In genomic region chr5:115542651-115543364, GRCh38 we compare ENCODE assay signal across 8 cellular contexts. TPM values are rescaled to one million over a fixed set of nuclear protein-coding genes. Genes with fewer than 3 reads are reported as not detected.
DNase-seq lines count a peak whose midpoint lies in the region; ATAC-seq and TF ChIP-seq lines count a peak whose summit lies in the region.

No MANE protein-coding gene starts in this region.

- in situ Hi-C loops in Panc1 (cut with HindIII; ENCODE audit: low pct_unique_long_range_greater_than_20kb, low sequenced_read_pairs), result no loop called here

- peak overlapping the region; percentile 92 for H3K4me3 ChIP-seq in GM12864 (ENCODE audit: low read depth, low read length)
- peak overlapping the region; percentile 85 to 92 for H3K4me3 ChIP-seq in Panc1 (ENCODE audit: low read depth in 2 of 2, low read length in 2 of 2)
- H3K4me3 ChIP-seq in prostate gland, result peak overlapping the region; percentile 83 to 85

- peaks cover 4% of the 10 kb centered on the region; the same call in 1 of the 2 replicates for H3K9me3 ChIP-seq in Panc1 (ENCODE audit: control insufficient read depth, insufficient read depth, low read depth, low read length)
- H3K9me3 ChIP-seq in prostate gland, result no peaks in the 10 kb centered on the region

- H3K4me1 ChIP-seq in Panc1 (ENCODE audit: control insufficient read depth, insufficient read depth, low read length), result peaks cover 22% of the 10 kb centered on the region
- H3K4me1 ChIP-seq in prostate gland (replicated peaks), result no peaks in the 10 kb centered on the region

- POLR2A ChIA-PET in Panc1 (lab: Charles Lee), result no interaction called here

- H3K27me3 ChIP-seq in Panc1 (ENCODE audit: control insufficient read depth, insufficient read depth, low read length), result no peaks in the 10 kb centered on the region
- H3K27me3 ChIP-seq in prostate gland (replicated peaks; ENCODE audit: insufficient read depth), result no peaks in the 10 kb centered on the region

- intact Hi-C loops in Panc1 (cut with micrococcal nuclease; ENCODE audit: unreplicated experiment), result no loop called here
- intact Hi-C loops in prostate gland (cut with DNase I), result loop anchor here (5.0 to 10.0 kb wide), 3 partner anchors 82 to 302 kb away; partner anchors contain the start of genes AP3S1, ATG12 and TMED7

- no peak for ATAC-seq in Panc1
- ATAC-seq in GM18909 (IDR thresholded peaks at IDR 0.05; ENCODE audit: poor library complexity, unreplicated experiment), result no peak
- no peak for ATAC-seq in GM19397 (IDR thresholded peaks at IDR 0.05; ENCODE audit: unreplicated experiment)
- ATAC-seq in GM19035 (IDR thresholded peaks at IDR 0.05; ENCODE audit: unreplicated experiment), result no peak

- CTCF ChIA-PET in Panc1 (lab: Charles Lee), result no interaction called here

- peaks cover 18% of the 10 kb centered on the region for H3K36me3 ChIP-seq in Panc1 (ENCODE audit: control insufficient read depth, insufficient read depth, low read length)
- no peaks in the 10 kb centered on the region for H3K36me3 ChIP-seq in prostate gland

- H3K27ac ChIP-seq in Panc1 (ENCODE audit: low read length), result peak overlapping the region; percentile 84
- peak overlapping the region; percentile 98 to 99 for H3K27ac ChIP-seq in prostate gland

- no TSS peak for BruUV-seq in Panc1 (replicated peaks; lab: Mats Ljungman, UMichigan)

- WGBS in prostate gland, result 41% methylated on average over 10 of the region's 10 CpGs

- no peak for TF ChIP-seq CTCF in GM12864 (IDR thresholded peaks at IDR 0.05; ENCODE audit: low read depth, low read length, missing control alignments)
- TF ChIP-seq CTCF in Panc1 (IDR thresholded peaks at IDR 0.05), result no peak
- no peak for TF ChIP-seq CTCF in prostate gland (IDR thresholded peaks at IDR 0.05)

- DNase-seq in GM12864 (ENCODE audit: low read depth) (no peak), Panc1 (ENCODE audit: low read depth, low spot score) (no peak), erythroblast (lab: John Stamatoyannopoulos, UW) (peak; percentile 29 to 50), prostate gland (ENCODE audit: low spot score) (no peak), cerebellum (ENCODE audit: low spot score) (no peak)

- TF ChIP-seq POLR2A in erythroblast (IDR thresholded peaks at IDR 0.05; ENCODE audit: low read length), result no peak
- no peak for TF ChIP-seq POLR2A in prostate gland (IDR thresholded peaks at IDR 0.05)

RNA-seq across cellular contexts. Expression of gene FEM1C, which starts 1.8 kb away (rescaled TPM):
- total RNA-seq in Panc1 (2021; ENCODE audit: unreplicated experiment), result 10.4 TPM
- 3.0 TPM for polyA plus RNA-seq in Panc1 (2012; ENCODE audit: insufficient read length)
- total RNA-seq in prostate gland, result 10 to 100 TPM; 17.4 to 20.8 TPM
- total RNA-seq in cerebellum, result 47.2 TPM

RNA-seq across cellular contexts. Expression of gene TICAM2, which starts 59.5 kb away (rescaled TPM):
- total RNA-seq in Panc1 (2021; ENCODE audit: unreplicated experiment) (1.6 TPM), prostate gland (1 to 10 TPM; 1.9 TPM), cerebellum (0.82 TPM)
- polyA plus RNA-seq in Panc1 (2012; ENCODE audit: insufficient read length), result not detected

Comparison
In these comparisons a context has a peak if more than half of its experiments do, and no peak if none do; other contexts are left out.
1. DNase-seq: peak in erythroblast (2 of 2); none in GM12864 (single experiment), Panc1 (single experiment), prostate gland (single experiment) and cerebellum (single experiment).
2. Peak in every context shown above with its lines, with median percentiles within 50 percentile points of each other: H3K4me3 ChIP-seq.